In the genomic region with DNA sequence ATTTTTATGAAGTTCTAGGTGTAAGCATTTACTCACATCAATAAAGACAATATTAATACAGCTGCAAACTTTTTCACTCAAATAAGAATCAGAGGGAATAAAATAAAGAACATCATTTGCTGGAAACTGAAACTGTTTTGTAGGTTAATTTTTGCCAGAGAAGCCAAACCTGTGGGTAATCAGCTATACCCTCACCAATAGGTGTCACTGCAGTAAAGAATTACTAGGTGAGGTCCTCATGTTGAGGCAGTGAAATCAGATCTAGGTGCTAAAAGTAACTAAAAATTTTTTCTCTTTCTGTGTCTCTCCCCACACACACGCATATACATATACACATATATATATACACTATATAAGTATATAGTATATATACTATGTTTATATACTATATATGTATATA, we compare ENCODE assay signal across 1 cellular context.
TF ChIP-seq lines count a peak whose summit lies in the region.

No MANE protein-coding gene starts in this region.

TF ChIP-seq in HCT116, 20 proteins besides CTCF, POLR2A, EP300 and RAD21 (continued from another document):
- TF ChIP-seq CBX3 (IDR thresholded peaks at IDR 0.05; ENCODE audit: low read depth), result no peak
TF ChIP-seq in HCT116: peak in this region for 0.
